ENCODE assay signal across 8 cellular contexts in the genomic region with DNA sequence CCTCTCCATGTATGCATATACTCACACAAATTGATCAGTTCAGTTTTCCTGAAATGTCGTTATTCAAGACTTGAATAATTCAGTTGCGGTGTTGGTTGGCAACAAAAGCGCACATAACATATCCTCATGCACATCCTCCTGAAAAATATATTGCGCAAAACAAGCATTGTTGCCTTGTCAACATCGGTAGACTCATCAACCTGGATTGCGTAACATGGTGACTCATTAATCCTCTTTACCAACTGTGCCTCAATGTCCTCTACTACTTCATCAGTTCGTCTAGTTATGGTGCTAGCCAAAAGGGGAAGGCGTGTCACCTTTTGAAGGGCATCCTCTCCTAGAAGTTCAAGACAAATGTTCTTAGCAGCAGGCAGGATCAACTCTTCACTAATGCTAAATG.
"Had no signal": no experiment of that assay in that cellular context is flagged by ENCODE, and none has a peak within 500 bp of the region (broad histone marks: within the 10 kb centered on the region; RNA-seq: fewer than 3 reads in every experiment).

No MANE protein-coding gene starts in this region.

- H3K4me3 ChIP-seq: ascending aorta, lower lobe of right lung, smooth muscle cell had no signal

- H3K4me1 ChIP-seq: ascending aorta, lower lobe of right lung had no signal

- ATAC-seq: lower lobe of right lung had no signal

- H3K9me3 ChIP-seq: lower lobe of right lung had no signal

- DNase-seq: activated CD4-positive, alpha-beta memory T cell treated with anti-CD3 and anti-CD28 coated beads, Interleukin-2, amount 10 ng/mL, durations not matched to agents 7 days and 5 days; activated naive CD8-positive, alpha-beta T cell treated with anti-CD3 and anti-CD28 coated beads, Interleukin-2, amount 10 ng/mL, durations not matched to agents 7 days and 5 days; hippocampal formation; lower lobe of right lung; naive B cell had no signal

- H3K27me3 ChIP-seq: ascending aorta had no signal

- H3K27ac ChIP-seq: ascending aorta, lower lobe of right lung, VCaP had no signal

- H3K36me3 ChIP-seq: ascending aorta, lower lobe of right lung had no signal

- H3K4me2 ChIP-seq: smooth muscle cell had no signal
